In genomic region chr7:47069385-47070076, GRCh38 we compare ENCODE assay signal across 20 cellular contexts.
A peak's percentile ranks its signal among the peaks of the same experiment; 100 is the strongest.
DNase-seq lines count a peak whose midpoint lies in the region; ATAC-seq and TF ChIP-seq lines count a peak whose summit lies in the region.
"Had no signal": no experiment of that assay in that cellular context is flagged by ENCODE, and none has a peak within 500 bp of the region (broad histone marks: within the 10 kb centered on the region; RNA-seq: fewer than 3 reads in every experiment).

No MANE protein-coding gene starts in this region.

- ATAC-seq in left ventricle myocardium superior, result peak; percentile 51
- ATAC-seq in GM18868 (IDR thresholded peaks at IDR 0.05; ENCODE audit: unreplicated experiment), result no peak
- ATAC-seq: GM23338 had no signal

- peak overlapping the region; percentile 35 for H3K27ac ChIP-seq in adipose tissue (ENCODE audit: low read depth, low read length)
- peak overlapping the region; percentile 31 for H3K27ac ChIP-seq in skeletal muscle tissue (ENCODE audit: low read depth, low read length)
- H3K27ac ChIP-seq: PC-9 had no signal

- no peak overlapping the region for H3K4me3 ChIP-seq in AG10803 (ENCODE audit: low read length)
- no peak overlapping the region for H3K4me3 ChIP-seq in skeletal muscle tissue (ENCODE audit: low read length in 3 of 3)
- H3K4me3 ChIP-seq: GM23338, PC-9 had no signal

- no peaks in the 10 kb centered on the region for H3K4me1 ChIP-seq in skeletal muscle tissue (ENCODE audit: control insufficient read depth in 3 of 3, insufficient read depth in 3 of 3, low read length in 3 of 3)
- H3K4me1 ChIP-seq: BE2C had no signal

- H3K27me3 ChIP-seq in skeletal muscle tissue (ENCODE audit: control insufficient read depth in 3 of 3, insufficient read depth in 3 of 3, low read length in 3 of 3), result no peaks in the 10 kb centered on the region
- H3K27me3 ChIP-seq: BE2C had no signal

- intact Hi-C loops in left ventricle myocardium superior (cut with micrococcal nuclease), result no loop called here

- no peak overlapping the region for H3K9ac ChIP-seq in skeletal muscle tissue (ENCODE audit: low read depth in 1 of 3, low read length in 3 of 3)
- H3K9ac ChIP-seq: SK-N-SH had no signal

- no peak for TF ChIP-seq CTCF in AG10803 (conservative IDR thresholded peaks at IDR 0.05; ENCODE audit: low read length)

- H3K9me3 ChIP-seq in skeletal muscle tissue (ENCODE audit: control insufficient read depth in 3 of 3, low read length in 3 of 3), result no peaks in the 10 kb centered on the region
- H3K9me3 ChIP-seq: BE2C, SK-N-SH had no signal

- H3K36me3 ChIP-seq in skeletal muscle tissue (ENCODE audit: control insufficient read depth in 3 of 3, insufficient read depth in 3 of 3, low read length in 3 of 3), result no peaks in the 10 kb centered on the region
- H3K36me3 ChIP-seq: BE2C had no signal

- 65 to 93% (median 82%) methylated on average over 15 of the region's 15 CpGs for WGBS in adipose tissue, 3 donors

- DNase-seq in AG10803 (ENCODE audit: low read depth), result peak; percentile 37
- no peak for DNase-seq in left ventricle myocardium superior
- DNase-seq in NCI-H82 (lab: John Stamatoyannopoulos, UW), result no peak
- no peak for DNase-seq in activated T-cell treated with anti-CD3 and anti-CD28 coated beads, Interleukin-2, amount 50 U/mL, for 48 hours
- DNase-seq: BE2C, HCEC 1CT, KG1, NCI-H1092, NCI-H1436, NCI-H187 treated with DMSO at 0.1 percent for 48 hours, NCI-H2107, NCI-H69, PC-9, RPMI8226, SIG-M5, SK-N-SH had no signal
